In genomic region chr2:112692496-112692911, GRCh38 we compare ENCODE assay signal across 9 cellular contexts. TPM values are rescaled to one million over a fixed set of nuclear protein-coding genes. Genes with fewer than 3 reads are reported as not detected.
DNase-seq lines count a peak whose midpoint lies in the region; ATAC-seq and TF ChIP-seq lines count a peak whose summit lies in the region.
"Had no signal": no experiment of that assay in that cellular context is flagged by ENCODE, and none has a peak within 500 bp of the region (broad histone marks: within the 10 kb centered on the region; RNA-seq: fewer than 3 reads in every experiment).

No MANE protein-coding gene starts in this region.

- no peak overlapping the region for H3K4me3 ChIP-seq in Panc1 (ENCODE audit: low read depth in 2 of 2, low read length in 2 of 2)
- no peak overlapping the region for H3K4me3 ChIP-seq in left ventricle myocardium inferior
- H3K4me3 ChIP-seq: SK-N-MC had no signal

- H3K27me3 ChIP-seq in Panc1 (ENCODE audit: control insufficient read depth, insufficient read depth, low read length): no peaks in the 10 kb centered on the region
- peaks cover 4% of the 10 kb centered on the region for H3K27me3 ChIP-seq in left ventricle myocardium inferior (ENCODE audit: low read depth)

- in situ Hi-C loops in Panc1 (cut with HindIII; ENCODE audit: low pct_unique_long_range_greater_than_20kb, low sequenced_read_pairs): no loop called here

- peaks cover 23% of the 10 kb centered on the region for H3K4me1 ChIP-seq in Panc1 (ENCODE audit: control insufficient read depth, insufficient read depth, low read length)
- no peaks in the 10 kb centered on the region for H3K4me1 ChIP-seq in left ventricle myocardium inferior

- H3K9me3 ChIP-seq in Panc1 (ENCODE audit: control insufficient read depth, insufficient read depth, low read depth, low read length) (no peaks in the 10 kb centered on the region), left ventricle myocardium inferior (replicated peaks) (no peaks in the 10 kb centered on the region)

- ATAC-seq in GM19455 (IDR thresholded peaks at IDR 0.05; ENCODE audit: unreplicated experiment): peak; percentile 79
- ATAC-seq in HG03520 (IDR thresholded peaks at IDR 0.05; ENCODE audit: unreplicated experiment): peak; percentile 81
- ATAC-seq in Panc1: peak; percentile 78

- CTCF ChIA-PET in Panc1 (lab: Charles Lee): interaction anchor here (0.8 to 1.2 kb wide), 2 partner anchors 80 to 93 kb away, joined by 3 to 5 read pairs; no protein-coding TSS in a partner anchor

- H3K27ac ChIP-seq in Panc1 (ENCODE audit: low read length) (peak overlapping the region; percentile 45; the same call in 1 of the 2 replicates), left ventricle myocardium inferior (replicated peaks) (no peak overlapping the region)
- H3K27ac ChIP-seq: SK-N-MC had no signal

- BruUV-seq in Panc1 (replicated peaks; lab: Mats Ljungman, UMichigan): no TSS peak

- H3K36me3 ChIP-seq in Panc1 (ENCODE audit: control insufficient read depth, insufficient read depth, low read length): no peaks in the 10 kb centered on the region
- H3K36me3 ChIP-seq in left ventricle myocardium inferior: no peaks in the 10 kb centered on the region

- intact Hi-C loops in Panc1 (cut with micrococcal nuclease; ENCODE audit: unreplicated experiment) (no loop called here), left ventricle myocardium inferior (cut with micrococcal nuclease) (no loop called here)

- DNase-seq in COR-L47 (lab: John Stamatoyannopoulos, UW): peak; percentile 66
- DNase-seq in Panc1 (ENCODE audit: low read depth, low spot score): peak; percentile 90
- peak; percentile 16 for DNase-seq in activated T-helper 9 cell treated with anti-CD3 and anti-CD28 coated beads, Interleukin-2, amount 50 U/mL, for 16 hours (ENCODE audit: low read depth)
- peak; percentile 21 for DNase-seq in left ventricle myocardium inferior
- peak; percentile 4 to 12 for DNase-seq in stimulated activated CD4-positive, alpha-beta T cell treated with anti-CD3 and anti-CD28 coated beads, Interleukin-1b, Interleukin-23, amount 100 ng/mL, for 1 hour (ENCODE audit: low read depth in 2 of 2)
- no peak for DNase-seq in D341Med (ENCODE audit: low spot score)

- TF ChIP-seq CTCF in Panc1 (IDR thresholded peaks at IDR 0.05): no peak
- no peak for TF ChIP-seq CTCF in left ventricle myocardium inferior (IDR thresholded peaks at IDR 0.05; ENCODE audit: borderline replicate concordance)

- POLR2A ChIA-PET in Panc1 (lab: Charles Lee): no interaction called here

RNA-seq across cellular contexts. Expression of gene NT5DC4, which starts 28.3 kb away (rescaled TPM):
- total RNA-seq in Panc1 (2021; ENCODE audit: unreplicated experiment) (not detected), left ventricle myocardium inferior (not detected)
- polyA plus RNA-seq in Panc1 (2012; ENCODE audit: insufficient read length): not detected

RNA-seq across cellular contexts. Expression of gene SLC20A1, which starts 46.8 kb away (rescaled TPM):
- total RNA-seq in Panc1 (2021; ENCODE audit: unreplicated experiment) (72.0 TPM), left ventricle myocardium inferior (10.5 TPM)
- 22.8 TPM for polyA plus RNA-seq in Panc1 (2012; ENCODE audit: insufficient read length)
